29 cellular contexts compared by ENCODE assay signal in the genomic region with DNA sequence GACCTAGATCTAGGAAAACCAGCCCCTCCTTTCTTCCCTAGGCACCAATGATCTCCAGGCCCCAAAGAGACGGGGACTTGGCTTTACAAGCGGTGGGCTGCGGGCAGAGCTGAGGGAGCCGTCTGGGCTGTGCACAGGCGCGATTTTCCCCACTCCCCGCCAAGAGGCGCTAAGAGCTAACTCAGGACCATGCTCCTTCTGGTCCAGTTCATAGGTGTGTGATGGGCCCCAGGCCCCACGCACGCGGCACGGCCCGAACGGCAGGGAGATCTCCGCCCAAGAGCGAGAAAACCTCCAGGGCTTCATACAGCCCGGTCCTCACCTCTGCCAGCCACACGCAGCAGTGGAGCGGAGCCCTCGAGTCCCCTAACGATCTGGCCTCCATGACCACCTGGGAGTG. TPM values are rescaled to one million over a fixed set of nuclear protein-coding genes. Genes with fewer than 3 reads are reported as not detected.
DNase-seq lines count a peak whose midpoint lies in the region; ATAC-seq and TF ChIP-seq lines count a peak whose summit lies in the region.
"Had no signal": no experiment of that assay in that cellular context is flagged by ENCODE, and none has a peak within 500 bp of the region (broad histone marks: within the 10 kb centered on the region; RNA-seq: fewer than 3 reads in every experiment).

No MANE protein-coding gene starts in this region.

- H3K4me3 ChIP-seq in RWPE2 (ENCODE audit: severe bottlenecking): no peak overlapping the region
- no peak overlapping the region for H3K4me3 ChIP-seq in fibroblast of pulmonary artery (replicated peaks; ENCODE audit: low read depth, low read length)
- H3K4me3 ChIP-seq: colonic mucosa, esophagus squamous epithelium, gastroesophageal sphincter, left ventricle myocardium inferior had no signal

- no peak overlapping the region for H3K9ac ChIP-seq in H9 (ENCODE audit: extremely low read depth, insufficient read length, low read length)

- no peak overlapping the region for H2BK15ac ChIP-seq in H9 (ENCODE audit: low read depth, low read length)

- H3K4ac ChIP-seq in H9 (ENCODE audit: low read depth, low read length): no peak overlapping the region

- H3K4me3 Mint-ChIP-seq in H9 (no peak overlapping the region), neural crest cell (peak overlapping the region; percentile 38)
- H3K4me3 Mint-ChIP-seq: activated naive CD4-positive, alpha-beta T cell treated with anti-CD3 and anti-CD28 coated beads for 36 hours had no signal

- no peak overlapping the region for H3K18ac ChIP-seq in H9 (ENCODE audit: insufficient read length, low read depth, low read length)

- no CpG with 5 or more reads among the region's 21 CpGs for WGBS in H9 (ENCODE audit: extremely low coverage, insufficient read length, low lambda C conversion rate)

- no peak overlapping the region for H3K4me2 ChIP-seq in H9 (ENCODE audit: insufficient read depth, insufficient read length, low read length)

- H3K36me3 ChIP-seq in RWPE2 (ENCODE audit: low read depth): peaks cover 10% of the 10 kb centered on the region
- H3K36me3 ChIP-seq: colonic mucosa, esophagus squamous epithelium, gastroesophageal sphincter, left ventricle myocardium inferior had no signal

- H2AFZ ChIP-seq in H9 (ENCODE audit: low read length): no peak overlapping the region

- no peak overlapping the region for H3K27ac Mint-ChIP-seq in H9
- no peak overlapping the region for H3K27ac Mint-ChIP-seq in neural crest cell (ENCODE audit: unreplicated experiment)
- H3K27ac Mint-ChIP-seq: activated naive CD4-positive, alpha-beta T cell treated with anti-CD3 and anti-CD28 coated beads for 36 hours had no signal

- no peak overlapping the region for H2BK20ac ChIP-seq in H9 (ENCODE audit: low read depth, low read length, poor library complexity, severe bottlenecking)

- H3K23me2 ChIP-seq in H9 (ENCODE audit: insufficient read length, low read depth, low read length, poor library complexity, severe bottlenecking): no peaks in the 10 kb centered on the region

- H4K8ac ChIP-seq in H9 (replicated peaks; ENCODE audit: insufficient read length, low read depth, low read length): no peak overlapping the region

- no peak overlapping the region for H2BK120ac ChIP-seq in H9 (ENCODE audit: low read depth, low read length, poor library complexity, severe bottlenecking)

- no peak for ATAC-seq in RWPE2 (ENCODE audit: low read depth)
- ATAC-seq: gastroesophageal sphincter had no signal

- no peak overlapping the region for H2BK12ac ChIP-seq in H9 (ENCODE audit: insufficient read length, low read depth, low read length)

- H3K23ac ChIP-seq in H9 (ENCODE audit: insufficient read length, low read depth, low read length): no peak overlapping the region

- H3T11ph ChIP-seq in H9 (ENCODE audit: low read length): no peak overlapping the region

- H4K20me1 ChIP-seq in H9 (ENCODE audit: control insufficient read depth, insufficient read depth, insufficient read length): no peaks in the 10 kb centered on the region

- H3K4me1 ChIP-seq in H9 (ENCODE audit: insufficient read depth, low read length) (no peaks in the 10 kb centered on the region), RWPE2 (ENCODE audit: insufficient read depth, poor library complexity, severe bottlenecking) (peaks cover 14% of the 10 kb centered on the region)

- H3K36me3 Mint-ChIP-seq in H9 (ENCODE audit: insufficient read depth in 1 of 3, low read depth in 3 of 3) (peaks cover 0 to 4% (median 0%) of the 10 kb centered on the region in 3 experiments; a peak in 1 of 7 replicates), neural crest cell (ENCODE audit: low read depth) (no peaks in the 10 kb centered on the region)

- TF ChIP-seq CTCF in H9 (conservative IDR thresholded peaks at IDR 0.05): peak; percentile 57
- no peak for TF ChIP-seq CTCF in RWPE2 (IDR thresholded peaks at IDR 0.05; ENCODE audit: poor library complexity, severe bottlenecking)
- TF ChIP-seq CTCF in fibroblast of pulmonary artery (IDR thresholded peaks at IDR 0.05; ENCODE audit: low read length, missing control alignments): peak; percentile 23
- no peak for TF ChIP-seq CTCF in neural crest cell (conservative IDR thresholded peaks at IDR 0.05)

- H3K14ac ChIP-seq in H9 (ENCODE audit: insufficient read depth, low read length): peak overlapping the region; percentile 50; the same call in 1 of the 2 replicates

- H4K91ac ChIP-seq in H9 (ENCODE audit: insufficient read length, low read depth, low read length): no peak overlapping the region

- DNase-seq in H9 (peak; percentile 67), RWPE2 (ENCODE audit: low spot score) (no peak), fibroblast of pulmonary artery (ENCODE audit: low read depth) (peak; percentile 18), neural crest cell (ENCODE audit: low read depth, low spot score) (no peak)
- DNase-seq in activated T-cell treated with anti-CD3 and anti-CD28 coated beads, Interleukin-2, amount 50 U/mL, for 1 hour: no peak
- DNase-seq in activated CD4-positive, CD25-positive, alpha-beta regulatory T cell (lab: John Stamatoyannopoulos, UW): no peak
- no peak for DNase-seq in stimulated activated CD4-positive, alpha-beta T cell treated with anti-CD3 and anti-CD28 coated beads, Interleukin-4, amount 100 ng/mL, for 4 hours
- no peak for DNase-seq in stimulated activated naive CD4-positive, alpha-beta T cell treated with Interleukin-2 at 50 U/mL for 16 hours (lab: John Stamatoyannopoulos, UW)
- DNase-seq: activated CD4-positive, alpha-beta T cell treated with anti-CD3 and anti-CD28 coated beads, Interleukin-2, amount 50 U/mL, for 1 hour; activated naive CD4-positive, alpha-beta T cell treated with anti-CD3 and anti-CD28 coated beads for 36 hours; amniotic stem cell; colonic mucosa; DND-41; effector memory CD4-positive, alpha-beta T cell; esophagus squamous epithelium; hippocampal formation; Karpas-422; left ventricle myocardium inferior; NCI-H1436; NCI-H524 treated with DMSO at 0.1 percent for 48 hours; SIG-M5; substantia nigra; SW 1271; T-helper 9 cell had no signal

- peaks cover 10 to 17% of the 10 kb centered on the region in 2 experiments for H3K4me1 Mint-ChIP-seq in H9
- H3K4me1 Mint-ChIP-seq in neural crest cell: peaks cover 72% of the 10 kb centered on the region

- H3K79me1 ChIP-seq in H9 (ENCODE audit: insufficient read depth, low read depth, low read length, poor library complexity, severe bottlenecking): no peaks in the 10 kb centered on the region

- H3K27ac ChIP-seq in H9 (ENCODE audit: insufficient read length, low read depth, low read length) (no peak overlapping the region), RWPE2 (ENCODE audit: poor library complexity, severe bottlenecking) (peak overlapping the region; percentile 46)
- H3K27ac ChIP-seq: esophagus squamous epithelium, gastroesophageal sphincter, left ventricle myocardium inferior had no signal

- no peaks in the 10 kb centered on the region for H3K27me3 ChIP-seq in H9 (ENCODE audit: insufficient read depth, low read length)
- H3K27me3 ChIP-seq in RWPE2 (ENCODE audit: insufficient read depth, poor library complexity, severe bottlenecking): no peaks in the 10 kb centered on the region
- H3K27me3 ChIP-seq: colonic mucosa, esophagus squamous epithelium had no signal

- H3K9me3 ChIP-seq in H9 (ENCODE audit: control insufficient read depth, low read depth, low read length) (no peaks in the 10 kb centered on the region), RWPE2 (ENCODE audit: severe bottlenecking) (no peaks in the 10 kb centered on the region)
- H3K9me3 ChIP-seq: colonic mucosa, esophagus squamous epithelium, gastroesophageal sphincter, left ventricle myocardium inferior had no signal

- H3K27me3 Mint-ChIP-seq in H9 (ENCODE audit: low read depth): peaks cover 1% of the 10 kb centered on the region; the same call in 1 of the 2 replicates
- H3K27me3 Mint-ChIP-seq in neural crest cell (ENCODE audit: low read depth): no peaks in the 10 kb centered on the region

- no peak overlapping the region for H4K5ac ChIP-seq in H9 (ENCODE audit: insufficient read length, low read depth, low read length)

- no peak overlapping the region for H2BK5ac ChIP-seq in H9 (ENCODE audit: insufficient read length, low read length)

- no peak overlapping the region for H2AK5ac ChIP-seq in H9 (ENCODE audit: insufficient read length, low read length)

- H3K79me2 ChIP-seq in H9 (ENCODE audit: insufficient read depth, low read length): no peaks in the 10 kb centered on the region

- H3K9me3 Mint-ChIP-seq in H9: no peaks in the 10 kb centered on the region
- H3K9me3 Mint-ChIP-seq in neural crest cell: no peaks in the 10 kb centered on the region
- H3K9me3 Mint-ChIP-seq: activated naive CD4-positive, alpha-beta T cell treated with anti-CD3 and anti-CD28 coated beads for 36 hours had no signal

- H3K56ac ChIP-seq in H9 (ENCODE audit: insufficient read length, low read depth, low read length): no peak overlapping the region

RNA-seq across cellular contexts. Expression of gene GPR153, which starts 7.5 kb away (rescaled TPM):
- 8.9 and 9.6 TPM in 2 replicates for total RNA-seq in H9 (2021)
- 28.1 and 28.7 TPM in 2 replicates for total RNA-seq in neural crest cell

RNA-seq across cellular contexts. Expression of gene HES3, which starts 24.5 kb away (rescaled TPM):
- total RNA-seq in H9 (2021) (89.9 and 93.4 TPM in 2 replicates), neural crest cell (23.6 and 25.2 TPM in 2 replicates)
- total RNA-seq: activated naive CD4-positive, alpha-beta T cell treated with anti-CD3 and anti-CD28 coated beads for 36 hours; bronchial epithelial cell; colonic mucosa; esophagus squamous epithelium; gastroesophageal sphincter; left ventricle myocardium inferior; osteoblast; renal cortical epithelial cell; ureter had no signal

RNA-seq across cellular contexts. Expression of gene ICMT, which starts 32.7 kb away (rescaled TPM):
- 107 and 114 TPM in 2 replicates for total RNA-seq in H9 (2021)
- total RNA-seq in neural crest cell: 85.4 and 92.8 TPM in 2 replicates

Comparison
In these comparisons a context has a peak if more than half of its experiments do, and no peak if none do; other contexts are left out.
1. DNase-seq: peak in H9 (single experiment) and fibroblast of pulmonary artery (single experiment); none in RWPE2 (single experiment), neural crest cell (single experiment), activated T-cell treated with anti-CD3 and anti-CD28 coated beads, Interleukin-2, amount 50 U/mL, for 1 hour (single experiment), activated CD4-positive, CD25-positive, alpha-beta regulatory T cell (0 of 4), stimulated activated CD4-positive, alpha-beta T cell treated with anti-CD3 and anti-CD28 coated beads, Interleukin-4, amount 100 ng/mL, for 4 hours (0 of 2) and stimulated activated naive CD4-positive, alpha-beta T cell treated with Interleukin-2 at 50 U/mL for 16 hours (single experiment).
2. CTCF ChIP-seq: peak in H9 (single experiment) and fibroblast of pulmonary artery (single experiment); none in RWPE2 (single experiment) and neural crest cell (single experiment).